8 cellular contexts compared by ENCODE assay signal in the genomic region with DNA sequence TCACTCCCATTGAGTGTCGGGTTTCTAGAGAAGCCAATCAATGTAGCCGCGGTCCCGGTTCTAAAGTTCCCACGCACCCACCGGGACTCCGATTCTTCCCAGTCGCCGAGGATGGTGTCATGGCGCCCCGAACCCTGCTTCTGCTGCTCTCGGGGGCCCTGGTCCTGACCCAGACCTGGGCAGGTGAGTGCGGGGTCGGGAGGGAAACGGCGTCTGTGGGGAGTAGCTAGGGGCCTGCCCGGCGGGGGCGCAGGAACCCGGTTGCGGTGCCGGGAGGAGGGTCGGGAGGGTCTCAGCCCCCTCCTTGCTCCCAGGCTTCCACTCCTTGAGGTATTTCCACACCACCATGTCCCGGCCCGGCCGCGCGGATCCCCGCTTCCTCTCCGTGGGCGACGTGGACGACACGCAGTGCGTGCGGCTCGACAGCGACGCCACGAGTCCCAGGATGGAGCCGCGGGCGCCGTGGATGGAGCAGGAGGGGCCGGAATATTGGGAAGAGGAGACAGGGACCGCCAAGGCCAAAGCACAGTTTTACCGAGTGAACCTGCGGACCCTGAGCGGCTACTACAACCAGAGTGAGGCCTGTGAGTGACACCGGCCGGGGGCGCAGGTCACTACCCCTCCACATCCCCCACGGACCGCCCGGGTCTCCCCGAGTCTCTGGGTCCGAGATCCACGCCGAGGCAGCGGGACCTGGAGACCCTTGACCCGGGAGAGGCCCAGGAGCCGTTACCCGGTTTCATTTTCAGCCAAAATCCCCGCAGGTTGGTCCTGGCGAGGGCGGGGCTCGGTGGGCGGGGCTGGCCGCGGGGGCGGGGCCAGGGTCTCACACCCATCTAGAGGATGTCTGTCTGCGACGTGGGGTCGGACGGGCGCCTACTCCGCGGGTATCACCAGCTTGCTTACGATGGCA.
A peak's percentile ranks its signal among the peaks of the same experiment; 100 is the strongest.
DNase-seq lines count a peak whose midpoint lies in the region; ATAC-seq and TF ChIP-seq lines count a peak whose summit lies in the region.

No MANE protein-coding gene starts in this region.

- H3K4me3 ChIP-seq in cardiac fibroblast (replicated peaks in 1 of 2; ENCODE audit: low read depth in 2 of 2, low read length in 2 of 2): peak overlapping the region; percentile 46 to 62

- DNase-seq in activated CD4-positive, CD25-positive, alpha-beta regulatory T cell (lab: John Stamatoyannopoulos, UW): peak; percentile 64 to 70 (median 66)
- DNase-seq in cardiac fibroblast (ENCODE audit: low read depth in 2 of 2) (peak; percentile 21 to 24), kidney tubule cell (ENCODE audit: low spot score) (peak; percentile 61), GF-D8 (lab: John Stamatoyannopoulos, UW) (no peak), SKM-1 (lab: John Stamatoyannopoulos, UW; ENCODE audit: unreplicated experiment) (no peak)
- DNase-seq in stimulated activated CD4-positive, alpha-beta T cell treated with anti-CD3 and anti-CD28 coated beads, Interleukin-15, amount 100 ng/mL, for 48 hours (ENCODE audit: low read depth in 2 of 2): peak; percentile 19 to 54

- TF ChIP-seq CTCF in cardiac fibroblast (IDR thresholded peaks at IDR 0.05; ENCODE audit: low read depth, low read length): peak; percentile 49

- ATAC-seq in GM18505 (IDR thresholded peaks at IDR 0.05; ENCODE audit: unreplicated experiment) (no peak), HG02623 (IDR thresholded peaks at IDR 0.05; ENCODE audit: unreplicated experiment) (no peak)

- TF ChIP-seq POLR2A in GM18505 (IDR thresholded peaks at IDR 0.05; ENCODE audit: borderline replicate concordance, extremely low read depth, insufficient read depth, insufficient read length): peak; percentile 17

Comparison
In these comparisons a context has a peak if more than half of its experiments do, and no peak if none do; other contexts are left out.
1. DNase-seq: peak in activated CD4-positive, CD25-positive, alpha-beta regulatory T cell (4 of 4), cardiac fibroblast (2 of 2), kidney tubule cell (single experiment) and stimulated activated CD4-positive, alpha-beta T cell treated with anti-CD3 and anti-CD28 coated beads, Interleukin-15, amount 100 ng/mL, for 48 hours (2 of 2); none in GF-D8 (single experiment) and SKM-1 (single experiment).